19 cellular contexts compared by ENCODE assay signal in the genomic region with DNA sequence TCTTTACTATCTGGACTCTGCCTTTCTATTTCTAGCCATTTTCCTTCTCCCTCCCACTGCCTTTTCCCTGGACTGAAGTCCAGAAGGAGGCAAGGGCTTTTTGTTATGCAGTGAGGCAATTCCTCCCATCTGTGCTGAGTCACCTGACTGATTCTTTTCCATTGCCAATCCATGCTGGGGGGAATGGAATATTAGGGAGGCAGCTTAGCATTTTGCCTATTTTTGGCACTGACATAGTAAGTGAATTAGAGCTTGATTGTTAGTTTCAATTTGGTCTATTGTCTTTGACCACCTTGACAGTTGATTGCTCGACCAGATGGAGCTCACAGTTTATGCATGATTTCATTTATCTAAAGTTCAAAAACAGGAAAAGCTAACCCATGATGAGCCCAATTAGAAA.
A peak's percentile ranks its signal among the peaks of the same experiment; 100 is the strongest.
DNase-seq lines count a peak whose midpoint lies in the region; ATAC-seq, FAIRE-seq and TF ChIP-seq lines count a peak whose summit lies in the region.
"Had no signal": no experiment of that assay in that cellular context is flagged by ENCODE, and none has a peak within 500 bp of the region (broad histone marks: within the 10 kb centered on the region; RNA-seq: fewer than 3 reads in every experiment).

No MANE protein-coding gene starts in this region.

- no peaks in the 10 kb centered on the region for H3K27me3 ChIP-seq in H1 (replicated peaks in 1 of 4; ENCODE audit: control insufficient read depth in 3 of 4, extremely low read depth in 1 of 4, insufficient read depth in 3 of 4, low read length in 3 of 4)
- no peaks in the 10 kb centered on the region for H3K27me3 ChIP-seq in BE2C
- H3K27me3 ChIP-seq: MG63 had no signal

- WGBS in H1 (ENCODE audit: extremely low coverage in 1 of 2, insufficient coverage in 1 of 2, insufficient read length in 1 of 2, insufficient replicate concordance in 2 of 2, low coverage in 1 of 2, low lambda C conversion rate in 2 of 2, missing lambda C conversion rate in 1 of 2), 2 experiments, result 94% methylated on average over 1 of the region's 1 CpG; no CpG with 5 or more reads in 1 of the 2 experiments

- no peak overlapping the region for H2BK12ac ChIP-seq in H1 (ENCODE audit: low read depth, low read length)

- H3K4me3 ChIP-seq in H1 (ENCODE audit: extremely low read depth in 1 of 4, insufficient read depth in 2 of 4, low read depth in 3 of 4, low read length in 4 of 4), result no peak overlapping the region
- no peak overlapping the region for H3K4me3 ChIP-seq in BE2C (ENCODE audit: low read depth, low read length)
- H3K4me3 ChIP-seq: A549, MG63 had no signal

- no peaks in the 10 kb centered on the region for H4K20me1 ChIP-seq in H1 (replicated peaks in 1 of 2; ENCODE audit: control insufficient read depth in 1 of 2, insufficient read depth in 2 of 2, low read length in 2 of 2)

- no peak overlapping the region for H3K4ac ChIP-seq in H1 (replicated peaks; ENCODE audit: insufficient read length, low read depth, low read length)

- CTCF ChIA-PET in H1 (lab: Charles Lee; ENCODE audit: partially characterized antibody), result no interaction called here

- no peak for TF ChIP-seq RAD21 in H1 (IDR thresholded peaks at IDR 0.05 in 1 of 2, conservative IDR thresholded peaks at IDR 0.05 in 1 of 2; ENCODE audit: low read depth in 2 of 2, low read length in 2 of 2)

- FAIRE-seq in H1 (lab: Jason Lieb, UNC), result no peak
- FAIRE-seq: A549 had no signal

- no peak overlapping the region for H2BK5ac ChIP-seq in H1 (ENCODE audit: low read depth, low read length)

- H4K8ac ChIP-seq in H1 (ENCODE audit: extremely low read depth, insufficient read depth, low read length), result no peak overlapping the region

- ATAC-seq in left ventricle myocardium superior (peak; percentile 37), left cardiac atrium (no peak), GM18870 (IDR thresholded peaks at IDR 0.05; ENCODE audit: unreplicated experiment) (no peak)
- ATAC-seq: A549, Panc1, SK-N-SH treated with all-trans-retinoic acid at 6 μM for 48 hours had no signal

- no peak overlapping the region for H3K4me2 ChIP-seq in H1 (ENCODE audit: insufficient read depth in 1 of 2, low read depth in 2 of 2, low read length in 2 of 2)
- H3K4me2 ChIP-seq: A549 had no signal

- H3K79me1 ChIP-seq in H1 (ENCODE audit: low read depth, low read length), result no peaks in the 10 kb centered on the region

- no peak for TF ChIP-seq POLR2A in H1 (IDR thresholded peaks at IDR 0.05; ENCODE audit: control extremely low read depth in 1 of 2, low read depth in 2 of 2, low read length in 2 of 2)

- H3K27ac ChIP-seq in H1 (ENCODE audit: low read depth, low read length), result no peak overlapping the region
- H3K27ac ChIP-seq: A549 had no signal

- peak overlapping the region; percentile 58; the same call in 1 of the 2 replicates for H2AFZ ChIP-seq in H1 (ENCODE audit: low read length)

- H3K9me3 ChIP-seq in H1 (ENCODE audit: insufficient read depth in 2 of 2, low read depth in 1 of 2, low read length in 1 of 2), result no peaks in the 10 kb centered on the region
- no peaks in the 10 kb centered on the region for H3K9me3 ChIP-seq in BE2C
- H3K9me3 ChIP-seq: A549, MG63 had no signal

- H3K36me3 ChIP-seq in H1 (ENCODE audit: control insufficient read depth in 2 of 4, insufficient read depth in 4 of 4, low read length in 3 of 4) (no peaks in the 10 kb centered on the region), BE2C (no peaks in the 10 kb centered on the region)
- H3K36me3 ChIP-seq: MG63 had no signal

- H2BK20ac ChIP-seq in H1 (ENCODE audit: low read length), result no peak overlapping the region

- no peak overlapping the region for H3K9ac ChIP-seq in H1 (replicated peaks in 1 of 4; ENCODE audit: extremely low read depth in 1 of 4, low read depth in 3 of 4, low read length in 3 of 4)

- no peak overlapping the region for H4K5ac ChIP-seq in H1 (ENCODE audit: insufficient read length, low read depth, low read length)

- no peak overlapping the region for H2BK15ac ChIP-seq in H1 (ENCODE audit: low read length)

- TF ChIP-seq CTCF in H1 (IDR thresholded peaks at IDR 0.05; ENCODE audit: control extremely low read depth in 1 of 3, insufficient read depth in 1 of 3, low read depth in 1 of 3, low read length in 3 of 3) (no peak), BE2C (IDR thresholded peaks at IDR 0.05; ENCODE audit: low read depth, low read length) (no peak)

- intact Hi-C loops in left ventricle myocardium superior (cut with micrococcal nuclease), result no loop called here
- intact Hi-C loops in left cardiac atrium (cut with DNase I), result no loop called here

- H4K91ac ChIP-seq in H1 (replicated peaks; ENCODE audit: insufficient read length, low read length), result no peak overlapping the region

- H3K4me1 ChIP-seq in H1 (replicated peaks in 1 of 4; ENCODE audit: control insufficient read depth in 3 of 4, insufficient read depth in 4 of 4, low read length in 3 of 4) (0 out of 7 replicates have a peak, but pooled peaks cover 0 to 2% (median 0%) of the 10 kb centered on the region in 4 experiments), BE2C (no peaks in the 10 kb centered on the region; the same call in 1 of the 2 replicates)
- H3K4me1 ChIP-seq: A549 had no signal

- TF ChIP-seq EP300 in H1 (IDR thresholded peaks at IDR 0.05; ENCODE audit: borderline replicate concordance in 1 of 2, low read depth in 2 of 2, low read length in 2 of 2), result no peak

- H2BK120ac ChIP-seq in H1 (replicated peaks; ENCODE audit: low read depth, low read length), result no peak overlapping the region

- no peak overlapping the region for H3K14ac ChIP-seq in H1 (ENCODE audit: insufficient read length)

- no peaks in the 10 kb centered on the region for H3K23me2 ChIP-seq in H1 (ENCODE audit: low read depth, low read length)

- POLR2A ChIA-PET in H1 (lab: Charles Lee; ENCODE audit: partially characterized antibody), result no interaction called here

- no peak overlapping the region for H3K23ac ChIP-seq in H1 (ENCODE audit: insufficient read length)

- H2AK5ac ChIP-seq in H1 (ENCODE audit: low read depth, low read length), result no peak overlapping the region

- H3K18ac ChIP-seq in H1 (ENCODE audit: extremely low read depth, low read length), result no peak overlapping the region

- no peak overlapping the region for H3K56ac ChIP-seq in H1 (replicated peaks; ENCODE audit: insufficient read length, low read depth, low read length)

- H3K79me2 ChIP-seq in H1 (ENCODE audit: control insufficient read depth in 1 of 2, insufficient read depth in 2 of 2, low read length in 2 of 2), result no peaks in the 10 kb centered on the region

- DNase-seq in left ventricle myocardium superior (no peak), left cardiac atrium (no peak), NCI-H2171 treated with DMSO at 0.1 percent for 48 hours (lab: John Stamatoyannopoulos, UW) (peak; percentile 95), H1 (ENCODE audit: low read depth in 1 of 2, low spot score in 2 of 2) (no peak), DMS 273 (lab: John Stamatoyannopoulos, UW; ENCODE audit: unreplicated experiment) (no peak), BE2C (no peak)
- no peak for DNase-seq in effector CD4-positive, alpha-beta T cell
- DNase-seq: CD8-positive, alpha-beta memory T cell; DMS 273 treated with DMSO at 0.1 percent for 48 hours; HFFc6; MG63; NCI-H1092 treated with DMSO at 0.1 percent for 48 hours; NCI-H2227 treated with DMSO at 0.1 percent for 48 hours; NCI-H526 treated with DMSO at 0.1 percent for 48 hours; SHP77 had no signal

TF ChIP-seq in H1, 55 proteins besides CTCF, POLR2A, EP300 and RAD21:
- no peak for TF ChIP-seq SP2 (IDR thresholded peaks at IDR 0.05; ENCODE audit: low read length)
- TF ChIP-seq BACH1 (IDR thresholded peaks at IDR 0.05; ENCODE audit: low read length), result no peak
